In genomic region chr15:89672221-89673161, GRCh38 we compare ENCODE assay signal across 1 cellular context.
TF ChIP-seq lines count a peak whose summit lies in the region.

No MANE protein-coding gene starts in this region.

TF ChIP-seq in WTC11, 78 proteins besides CTCF, POLR2A, EP300 and RAD21:
- no peak for TF ChIP-seq ERG (CRISPR knock-in tag; IDR thresholded peaks at IDR 0.05)
- TF ChIP-seq TP53 (CRISPR knock-in tag; IDR thresholded peaks at IDR 0.05) = 0 out of 2 replicates have a peak, but pooled peaks have one; percentile 37
- TF ChIP-seq ATF6 (CRISPR knock-in tag; IDR thresholded peaks at IDR 0.05) = no peak
- TF ChIP-seq ZNF671 (CRISPR knock-in tag; IDR thresholded peaks at IDR 0.05) = no peak
- no peak for TF ChIP-seq PRDM15 (CRISPR knock-in tag; IDR thresholded peaks at IDR 0.05)
